Comparison of ENCODE assay signal across 8 cellular contexts in genomic region chr4:1113311-1114009, GRCh38. TPM values are rescaled to one million over a fixed set of nuclear protein-coding genes. Genes with fewer than 3 reads are reported as not detected.
DNase-seq lines count a peak whose midpoint lies in the region; ATAC-seq and TF ChIP-seq lines count a peak whose summit lies in the region.

Gene RNF212 (minus strand): TSS chr4:1113564. CDS start chr4:1113464, 100 bp downstream.

- ATAC-seq in psoas muscle = peak in 2 of 4 donors; percentile 35 to 37
- ATAC-seq in HG02970 (IDR thresholded peaks at IDR 0.05; ENCODE audit: low FRiP score, unreplicated experiment) = no peak
- no peak for ATAC-seq in GM19351 (IDR thresholded peaks at IDR 0.05; ENCODE audit: unreplicated experiment)
- no peak for ATAC-seq in GM18867 (IDR thresholded peaks at IDR 0.05; ENCODE audit: unreplicated experiment)

- H3K27me3 ChIP-seq in psoas muscle (ENCODE audit: insufficient read depth in 3 of 3, low read length in 2 of 3) = peaks cover 2 to 52% (median 13%) of the 10 kb centered on the region in 3 donors

- peak; percentile 34 for DNase-seq in ELF-1 (ENCODE audit: low read depth, low spot score)
- DNase-seq in activated CD4-positive, alpha-beta T cell treated with anti-CD3 and anti-CD28 coated beads, Interleukin-2, amount 50 U/mL, for 48 hours = peak; percentile 10 to 21
- peak; percentile 6 for DNase-seq in fibroblast of pulmonary artery (ENCODE audit: low read depth)
- peak; percentile 25 to 49 for DNase-seq in psoas muscle
- DNase-seq in occipital lobe (lab: John Stamatoyannopoulos, UW) = no peak

- intact Hi-C loops in psoas muscle (cut with DNase I) = no loop called here

- no peaks in the 10 kb centered on the region for H3K36me3 ChIP-seq in psoas muscle (ENCODE audit: insufficient read depth in 1 of 2, low read depth in 1 of 2)

- no peaks in the 10 kb centered on the region for H3K9me3 ChIP-seq in psoas muscle

- no peak within 1 kb of the TSS for H3K27ac ChIP-seq in psoas muscle

- peak within 1 kb of the TSS; percentile 38 for H3K4me3 ChIP-seq in fibroblast of pulmonary artery (replicated peaks; ENCODE audit: low read depth, low read length)
- peak within 1 kb of the TSS; percentile 57 for H3K4me3 ChIP-seq in psoas muscle

- H3K4me1 ChIP-seq in psoas muscle = no peaks in the 10 kb centered on the region

- 14 to 21% (median 18%) methylated on average over 48 to 71 of the region's 72 CpGs for WGBS in psoas muscle, 3 donors

- TF ChIP-seq CTCF in fibroblast of pulmonary artery (IDR thresholded peaks at IDR 0.05; ENCODE audit: low read length, missing control alignments) (no peak), psoas muscle (IDR thresholded peaks at IDR 0.05) (no peak)

RNA-seq across cellular contexts. Expression of gene RNF212, which starts in this region (rescaled TPM):
- total RNA-seq in psoas muscle (1 to 10 TPM in 1 of 4 donors, under 1 TPM in 3; 0.42 to 1.5 (median 0.69) TPM), occipital lobe (1.1 TPM)
- under 1 TPM; 0.03 to 0.38 (median 0.31) TPM for polyA plus RNA-seq in psoas muscle
